Comparison of ENCODE assay signal across 28 cellular contexts in the genomic region with DNA sequence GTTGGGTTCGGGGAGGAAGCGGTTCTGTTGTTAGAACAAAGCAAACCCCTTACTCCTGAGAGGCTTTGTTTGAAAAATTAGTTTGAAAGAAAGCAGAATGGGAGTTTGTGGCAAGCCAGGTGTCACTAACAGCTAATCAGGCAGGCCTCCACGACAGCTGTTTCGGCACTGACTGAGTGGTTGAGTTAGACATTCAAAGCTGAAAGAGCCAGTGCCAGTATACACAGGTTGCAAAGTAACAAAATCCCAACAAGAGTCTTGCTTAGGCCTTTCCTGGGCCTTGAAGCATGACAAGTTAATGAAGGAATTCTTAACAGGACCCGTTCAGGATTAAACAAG.
"Had no signal": no experiment of that assay in that cellular context is flagged by ENCODE, and none has a peak within 500 bp of the region (broad histone marks: within the 10 kb centered on the region; RNA-seq: fewer than 3 reads in every experiment).

No MANE protein-coding gene starts in this region.

- H3K4me1 ChIP-seq: SJSA1 had no signal

- H3K4me3 Mint-ChIP-seq: activated B cell treated with CpG ODN at 0.5 μM for 24 hours; activated CD4-positive, alpha-beta memory T cell treated with anti-CD3 and anti-CD28 coated beads for 36 hours; activated CD4-positive, alpha-beta T cell treated with anti-CD3 and anti-CD28 coated beads, Interleukin-2, amount 10 ng/mL, durations not matched to agents 7 days and 5 days; activated naive CD4-positive, alpha-beta T cell treated with anti-CD3 and anti-CD28 coated beads for 36 hours; activated naive CD8-positive, alpha-beta T cell; activated T-cell treated with anti-CD3 and anti-CD28 coated beads, Interleukin-2, amount 50 U/mL, for 4 hours; brain; central memory CD8-positive, alpha-beta T cell; T-helper 1 cell treated with Interleukin-12 subunit alpha and Interleukin-12 subunit beta and Interleukin-4 antibody, amounts not matched to agents 30 μg/mL and 1 μg/mL, for 36 hours had no signal

- H3K27ac ChIP-seq: SJSA1 had no signal

- H3K27me3 Mint-ChIP-seq: activated B cell treated with CpG ODN at 0.5 μM for 24 hours; activated CD4-positive, alpha-beta memory T cell treated with anti-CD3 and anti-CD28 coated beads for 36 hours; activated CD4-positive, alpha-beta T cell treated with anti-CD3 and anti-CD28 coated beads, Interleukin-2, amount 10 ng/mL, durations not matched to agents 7 days and 5 days; activated naive CD8-positive, alpha-beta T cell; central memory CD8-positive, alpha-beta T cell had no signal

- H3K27me3 ChIP-seq: MG63, SJSA1 had no signal

- H3K27ac Mint-ChIP-seq: activated B cell treated with CpG ODN at 0.5 μM for 24 hours; activated CD4-positive, alpha-beta memory T cell treated with anti-CD3 and anti-CD28 coated beads for 36 hours; activated CD4-positive, alpha-beta T cell treated with anti-CD3 and anti-CD28 coated beads, Interleukin-2, amount 10 ng/mL, durations not matched to agents 7 days and 5 days; activated naive CD4-positive, alpha-beta T cell treated with anti-CD3 and anti-CD28 coated beads for 36 hours; activated naive CD8-positive, alpha-beta T cell; brain; T-helper 1 cell treated with Interleukin-12 subunit alpha and Interleukin-12 subunit beta and Interleukin-4 antibody, amounts not matched to agents 30 μg/mL and 1 μg/mL, for 36 hours had no signal

- H3K36me3 ChIP-seq: MG63, SJSA1 had no signal

- H3K4me1 Mint-ChIP-seq: activated B cell treated with CpG ODN at 0.5 μM for 24 hours; activated CD4-positive, alpha-beta T cell treated with anti-CD3 and anti-CD28 coated beads, Interleukin-2, amount 10 ng/mL, durations not matched to agents 7 days and 5 days; brain; central memory CD8-positive, alpha-beta T cell had no signal

- H3K36me3 Mint-ChIP-seq: activated CD4-positive, alpha-beta memory T cell treated with anti-CD3 and anti-CD28 coated beads for 36 hours; activated naive CD8-positive, alpha-beta T cell; brain had no signal

- DNase-seq: activated B cell treated with CpG ODN at 0.5 μM for 24 hours; activated CD4-positive, alpha-beta memory T cell treated with anti-CD3 and anti-CD28 coated beads for 36 hours; activated CD4-positive, alpha-beta T cell treated with anti-CD3 and anti-CD28 coated beads for 1 hour; activated CD4-positive, alpha-beta T cell treated with anti-CD3 and anti-CD28 coated beads, Interleukin-2, amount 10 ng/mL, durations not matched to agents 7 days and 5 days; activated CD8-positive, alpha-beta memory T cell treated with anti-CD3 and anti-CD28 coated beads for 24 hours; activated effector memory CD4-positive, alpha-beta T cell treated with anti-CD3 and anti-CD28 coated beads, Interleukin-2, amount 50 U/mL, for 16 hours; activated naive CD4-positive, alpha-beta T cell treated with anti-CD3 and anti-CD28 coated beads for 36 hours; activated T-cell treated with anti-CD3 and anti-CD28 coated beads, Interleukin-2, amount 50 U/mL, for 4 hours; amygdala; MG63; MV-4-11; NCI-H1092 treated with DMSO at 0.1 percent for 48 hours; NCI-H1417 treated with DMSO at 0.1 percent for 48 hours; NCI-H1694; NCI-H2029; NCI-H2107; NCI-H2171 treated with DMSO at 0.1 percent for 48 hours; NCI-H226; NCI-H526; NCI-H774; OCI-M1; RPMI8226; SW 1271 had no signal

- H3K9me3 ChIP-seq: MG63, SJSA1 had no signal

- H3K9me3 Mint-ChIP-seq: activated B cell treated with CpG ODN at 0.5 μM for 24 hours; activated CD4-positive, alpha-beta T cell treated with anti-CD3 and anti-CD28 coated beads, Interleukin-2, amount 10 ng/mL, durations not matched to agents 7 days and 5 days had no signal

- H3K4me3 ChIP-seq: MG63, SJSA1 had no signal
